Comparison of ENCODE assay signal across 8 cellular contexts in the genomic region with DNA sequence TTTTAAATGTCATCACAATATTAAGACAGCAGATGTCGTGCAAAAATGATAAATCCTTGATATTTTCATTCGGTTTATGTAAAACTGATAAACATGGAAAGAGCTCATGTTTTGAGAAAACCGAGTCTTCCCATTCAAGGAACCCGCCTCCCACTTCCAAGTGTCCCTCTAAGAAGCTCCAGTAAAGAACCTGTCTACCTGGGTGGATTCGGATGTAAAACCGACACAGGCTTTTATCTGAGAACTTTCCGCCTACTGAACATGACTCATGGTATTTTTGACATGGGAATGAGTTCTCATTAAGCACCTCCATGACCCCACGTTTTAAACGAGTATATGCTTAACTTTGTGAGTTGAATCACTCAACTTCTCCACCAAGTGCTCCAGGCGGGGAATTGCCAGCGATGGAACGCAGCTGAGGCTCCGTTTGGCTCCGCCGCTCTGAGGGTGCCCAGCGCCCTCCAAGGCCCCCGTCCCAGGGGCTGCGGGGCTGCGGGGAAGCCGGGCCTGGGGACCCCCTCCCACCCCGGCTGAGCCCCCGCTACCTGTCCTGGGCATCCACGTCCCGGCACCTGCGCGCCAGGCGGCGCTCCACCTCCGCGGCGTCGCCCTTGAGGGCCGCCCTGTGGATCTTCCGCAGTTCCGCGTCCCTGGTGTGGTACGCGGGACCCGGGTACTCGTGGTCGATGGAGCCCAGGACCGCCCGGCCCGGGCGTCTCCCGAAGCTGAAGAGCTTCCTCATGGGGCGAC.
DNase-seq lines count a peak whose midpoint lies in the region; ATAC-seq and TF ChIP-seq lines count a peak whose summit lies in the region.

No MANE protein-coding gene starts in this region.

- ATAC-seq in natural killer cell = peak; percentile 26 to 65 (median 30)

- H3K27ac ChIP-seq in HUES64 (ENCODE audit: low read depth, low read length) (no peak overlapping the region), epithelial cell of prostate (no peak overlapping the region), substantia nigra (ENCODE audit: low read depth, low read length, poor library complexity, severe bottlenecking) (peak overlapping the region; percentile 12)

- H3K4me1 Mint-ChIP-seq in activated CD4-positive, alpha-beta T cell treated with anti-CD3 and anti-CD28 coated beads, Interleukin-2, amount 10 ng/mL, durations not matched to agents 24 days and 14 days = peaks cover 9% of the 10 kb centered on the region
- no peaks in the 10 kb centered on the region for H3K4me1 Mint-ChIP-seq in natural killer cell

- 40% methylated on average over 47 of the region's 47 CpGs for WGBS in HUES64

- peaks cover 7% of the 10 kb centered on the region for H3K9me3 Mint-ChIP-seq in activated CD4-positive, alpha-beta T cell treated with anti-CD3 and anti-CD28 coated beads, Interleukin-2, amount 10 ng/mL, durations not matched to agents 24 days and 14 days
- no peaks in the 10 kb centered on the region for H3K9me3 Mint-ChIP-seq in natural killer cell

- H3K27me3 Mint-ChIP-seq in activated CD4-positive, alpha-beta T cell treated with anti-CD3 and anti-CD28 coated beads, Interleukin-2, amount 10 ng/mL, durations not matched to agents 24 days and 14 days = peaks cover 56% of the 10 kb centered on the region
- peaks cover 34 to 50% of the 10 kb centered on the region in 2 donors for H3K27me3 Mint-ChIP-seq in natural killer cell (ENCODE audit: low read depth in 2 of 2)

- no peaks in the 10 kb centered on the region for H3K36me3 ChIP-seq in HUES64 (ENCODE audit: insufficient read depth, low read length)

- peak overlapping the region; percentile 87 for H3K4me3 Mint-ChIP-seq in activated CD4-positive, alpha-beta T cell treated with anti-CD3 and anti-CD28 coated beads, Interleukin-2, amount 10 ng/mL, durations not matched to agents 24 days and 14 days
- peak overlapping the region; percentile 78 for H3K4me3 Mint-ChIP-seq in natural killer cell

- H3K27ac Mint-ChIP-seq in activated CD4-positive, alpha-beta T cell treated with anti-CD3 and anti-CD28 coated beads, Interleukin-2, amount 10 ng/mL, durations not matched to agents 24 days and 14 days = peak overlapping the region; percentile 89
- no peak overlapping the region for H3K27ac Mint-ChIP-seq in natural killer cell

- no peak overlapping the region for H3K9ac ChIP-seq in HUES64 (ENCODE audit: low read depth, low read length)

- H3K36me3 Mint-ChIP-seq in activated CD4-positive, alpha-beta T cell treated with anti-CD3 and anti-CD28 coated beads, Interleukin-2, amount 10 ng/mL, durations not matched to agents 24 days and 14 days (ENCODE audit: low read depth) = no peaks in the 10 kb centered on the region
- H3K36me3 Mint-ChIP-seq in natural killer cell = no peaks in the 10 kb centered on the region

- H3K9me3 ChIP-seq in HUES64 (ENCODE audit: insufficient read depth, low read depth, low read length) = peaks cover 29% of the 10 kb centered on the region

- no peak for TF ChIP-seq CTCF in natural killer cell (IDR thresholded peaks at IDR 0.05)

- H3K4me1 ChIP-seq in HUES64 (ENCODE audit: insufficient read depth, low read length) = no peaks in the 10 kb centered on the region

- H3K27me3 ChIP-seq in HUES64 (ENCODE audit: insufficient read depth, low read length) = peaks cover 89% of the 10 kb centered on the region

- DNase-seq in DMS53 (lab: John Stamatoyannopoulos, UW) = peak; percentile 78
- DNase-seq in DMS53 treated with DMSO at 0.1 percent for 48 hours (lab: John Stamatoyannopoulos, UW; ENCODE audit: unreplicated experiment) = no peak
- DNase-seq in activated CD4-positive, alpha-beta T cell treated with anti-CD3 and anti-CD28 coated beads, Interleukin-2, amount 10 ng/mL, durations not matched to agents 24 days and 14 days = no peak
- DNase-seq in epithelial cell of prostate (ENCODE audit: low read depth, low spot score) = peak; percentile 45
- no peak for DNase-seq in natural killer cell
- DNase-seq in substantia nigra (lab: John Stamatoyannopoulos, UW) = peak in 9 of 49 donors; percentile 19 to 44 (median 35)
- DNase-seq in NAMALWA (ENCODE audit: low spot score) = no peak

- intact Hi-C loops in activated CD4-positive, alpha-beta T cell treated with anti-CD3 and anti-CD28 coated beads, Interleukin-2, amount 10 ng/mL, durations not matched to agents 24 days and 14 days (cut with micrococcal nuclease) = loop anchor here (1.0 to 2.0 kb wide), 4 partner anchors 8 to 174 kb away; a partner anchor contains a TSS
- intact Hi-C loops in natural killer cell (cut with micrococcal nuclease) = loop anchor here (10.0 kb wide), 1 partner anchor 175 kb away; no protein-coding TSS in a partner anchor

- peak overlapping the region; percentile 52 for H3K4me3 ChIP-seq in HUES64 (ENCODE audit: low read length)

Comparison
In these comparisons a context has a peak if more than half of its experiments do, and no peak if none do; other contexts are left out.
1. DNase-seq: peak in DMS53 (single experiment) and epithelial cell of prostate (single experiment); none in DMS53 treated with DMSO at 0.1 percent for 48 hours (single experiment), activated CD4-positive, alpha-beta T cell treated with anti-CD3 and anti-CD28 coated beads, Interleukin-2, amount 10 ng/mL, durations not matched to agents 24 days and 14 days (single experiment), natural killer cell (single experiment) and NAMALWA (single experiment).